In the genomic region with DNA sequence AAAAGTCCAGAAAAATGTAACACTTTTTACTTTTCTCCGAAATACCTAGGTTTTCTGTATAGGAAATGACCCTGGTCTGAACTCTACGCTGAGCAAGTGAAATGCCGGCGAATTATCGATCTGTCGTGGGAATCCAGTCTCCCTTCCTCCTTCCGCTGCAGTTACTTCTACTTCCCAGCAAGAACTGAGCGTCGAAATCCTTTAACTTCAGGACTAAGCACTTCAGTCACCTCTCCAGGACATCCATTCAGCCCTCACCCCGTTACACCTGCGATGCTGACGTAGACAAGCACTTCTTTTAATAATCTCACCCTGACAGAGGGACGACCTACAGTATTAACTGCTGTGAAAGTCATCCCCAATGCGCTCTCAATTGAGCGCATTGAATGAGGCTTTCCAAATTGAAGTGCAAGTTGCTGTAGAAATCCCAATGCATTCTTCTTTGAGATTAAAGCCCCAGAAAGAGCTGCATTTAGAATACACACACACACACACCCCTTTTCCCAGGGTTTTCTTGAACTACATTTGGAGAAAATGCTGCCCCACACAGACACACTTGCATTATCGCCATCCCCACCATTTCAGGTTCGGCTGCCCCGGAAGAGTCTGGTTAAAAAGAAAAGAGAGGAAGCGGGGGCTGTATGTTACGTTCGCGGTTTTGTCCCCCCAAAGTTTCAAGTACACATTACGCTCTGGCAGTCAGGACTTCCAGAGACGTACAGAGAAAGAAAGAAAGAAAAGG, we compare ENCODE assay signal across 8 cellular contexts. TPM values are rescaled to one million over a fixed set of nuclear protein-coding genes. Genes with fewer than 3 reads are reported as not detected.
DNase-seq lines count a peak whose midpoint lies in the region; ATAC-seq and TF ChIP-seq lines count a peak whose summit lies in the region.

No MANE protein-coding gene starts in this region.

- peak; percentile 16 for ATAC-seq in activated CD4-positive, alpha-beta T cell treated with anti-CD3 and anti-CD28 coated beads for 36 hours
- peak; percentile 1 for ATAC-seq in upper lobe of right lung

- H3K4me1 ChIP-seq in Loucy (ENCODE audit: insufficient read depth, low read length, poor library complexity, severe bottlenecking), result peaks cover 57% of the 10 kb centered on the region
- H3K4me1 ChIP-seq in mononuclear cell (ENCODE audit: insufficient read depth, low read length), result peaks cover 34% of the 10 kb centered on the region
- peaks cover 42% of the 10 kb centered on the region for H3K4me1 ChIP-seq in upper lobe of right lung

- peak; percentile 29 for DNase-seq in activated CD4-positive, alpha-beta T cell treated with anti-CD3 and anti-CD28 coated beads for 36 hours
- DNase-seq in activated CD4-positive, alpha-beta T cell treated with anti-CD3 and anti-CD28 coated beads for 1 hour, result no peak
- peak; percentile 33 for DNase-seq in HCEC 1CT
- no peak for DNase-seq in dorsolateral prefrontal cortex
- DNase-seq in upper lobe of right lung, result no peak

- peaks cover 7% of the 10 kb centered on the region; the same call in 1 of the 2 replicates for H3F3A ChIP-seq in Loucy (ENCODE audit: low read depth)

- no peak overlapping the region for H2AFZ ChIP-seq in Loucy (ENCODE audit: low read length)

- H3K27me3 Mint-ChIP-seq in activated CD4-positive, alpha-beta T cell treated with anti-CD3 and anti-CD28 coated beads for 36 hours, result no peaks in the 10 kb centered on the region
- peaks cover 5% of the 10 kb centered on the region for H3K27me3 Mint-ChIP-seq in T-helper 1 cell treated with Interleukin-12 subunit alpha and Interleukin-12 subunit beta and Interleukin-4 antibody, amounts not matched to agents 30 μg/mL and 1 μg/mL, for 36 hours (ENCODE audit: low read depth)

- peaks cover 54% of the 10 kb centered on the region for H3K4me1 Mint-ChIP-seq in activated CD4-positive, alpha-beta T cell treated with anti-CD3 and anti-CD28 coated beads for 36 hours
- peaks cover 41% of the 10 kb centered on the region for H3K4me1 Mint-ChIP-seq in T-helper 1 cell treated with Interleukin-12 subunit alpha and Interleukin-12 subunit beta and Interleukin-4 antibody, amounts not matched to agents 30 μg/mL and 1 μg/mL, for 36 hours (ENCODE audit: low read depth)

- peak overlapping the region; percentile 94 for H3K27ac Mint-ChIP-seq in activated CD4-positive, alpha-beta T cell treated with anti-CD3 and anti-CD28 coated beads for 36 hours
- peak overlapping the region; percentile 98 for H3K27ac Mint-ChIP-seq in T-helper 1 cell treated with Interleukin-12 subunit alpha and Interleukin-12 subunit beta and Interleukin-4 antibody, amounts not matched to agents 30 μg/mL and 1 μg/mL, for 36 hours

- H4K20me1 ChIP-seq in Loucy (ENCODE audit: insufficient read depth, low read length, poor library complexity, severe bottlenecking), result peaks cover 53% of the 10 kb centered on the region

- H3K27me3 ChIP-seq in Loucy (ENCODE audit: insufficient read depth, low read length, poor library complexity, severe bottlenecking) (peaks cover 11% of the 10 kb centered on the region), dorsolateral prefrontal cortex (no peaks in the 10 kb centered on the region), mononuclear cell (ENCODE audit: insufficient read depth, low read length) (no peaks in the 10 kb centered on the region), upper lobe of right lung (no peaks in the 10 kb centered on the region)

- H3K27ac ChIP-seq in dorsolateral prefrontal cortex (peak overlapping the region; percentile 74 to 99 (median 98)), upper lobe of right lung (peak overlapping the region; percentile 93)

- H3K4me3 Mint-ChIP-seq in activated CD4-positive, alpha-beta T cell treated with anti-CD3 and anti-CD28 coated beads for 36 hours, result peak overlapping the region; percentile 83
- peak overlapping the region; percentile 99 for H3K4me3 Mint-ChIP-seq in T-helper 1 cell treated with Interleukin-12 subunit alpha and Interleukin-12 subunit beta and Interleukin-4 antibody, amounts not matched to agents 30 μg/mL and 1 μg/mL, for 36 hours

- TF ChIP-seq CTCF in Loucy (conservative IDR thresholded peaks at IDR 0.05; ENCODE audit: low read length) (no peak), dorsolateral prefrontal cortex (IDR thresholded peaks at IDR 0.05 in 54 of 56, conservative IDR thresholded peaks at IDR 0.05 in 2 of 56; ENCODE audit: low read depth in 1 of 56, partially characterized antibody in 56 of 56) (no peak), upper lobe of right lung (IDR thresholded peaks at IDR 0.05) (no peak)

- POLR2A ChIA-PET in activated CD4-positive, alpha-beta T cell treated with anti-CD3 and anti-CD28 coated beads for 36 hours (lab: Charles Lee), result interaction anchor here (1.0 kb wide), 1 partner anchor 15 kb away, joined by 3 read pairs; no protein-coding TSS in a partner anchor

- H3K9me3 Mint-ChIP-seq in activated CD4-positive, alpha-beta T cell treated with anti-CD3 and anti-CD28 coated beads for 36 hours (ENCODE audit: low read depth), result no peaks in the 10 kb centered on the region
- no peaks in the 10 kb centered on the region for H3K9me3 Mint-ChIP-seq in T-helper 1 cell treated with Interleukin-12 subunit alpha and Interleukin-12 subunit beta and Interleukin-4 antibody, amounts not matched to agents 30 μg/mL and 1 μg/mL, for 36 hours

- no peaks in the 10 kb centered on the region for H3K9me2 ChIP-seq in Loucy (replicated peaks; ENCODE audit: low read depth, low read length)

- H3K36me3 ChIP-seq in Loucy (ENCODE audit: insufficient read depth, low read length) (no peaks in the 10 kb centered on the region), upper lobe of right lung (no peaks in the 10 kb centered on the region)

- H3K9ac ChIP-seq in Loucy (ENCODE audit: low read depth, low read length, poor library complexity, severe bottlenecking), result peak overlapping the region; percentile 86

- H3K79me2 ChIP-seq in Loucy (ENCODE audit: insufficient read depth, low read length), result peaks cover 81% of the 10 kb centered on the region

- H3K36me3 Mint-ChIP-seq in activated CD4-positive, alpha-beta T cell treated with anti-CD3 and anti-CD28 coated beads for 36 hours (ENCODE audit: low read depth), result peaks cover 15% of the 10 kb centered on the region
- peaks cover 15% of the 10 kb centered on the region for H3K36me3 Mint-ChIP-seq in T-helper 1 cell treated with Interleukin-12 subunit alpha and Interleukin-12 subunit beta and Interleukin-4 antibody, amounts not matched to agents 30 μg/mL and 1 μg/mL, for 36 hours (ENCODE audit: low read depth)

- H3K4me3 ChIP-seq in Loucy (ENCODE audit: low read length, poor library complexity, severe bottlenecking) (peak overlapping the region; percentile 88), dorsolateral prefrontal cortex (peak overlapping the region; percentile 61 to 92 (median 80)), mononuclear cell (ENCODE audit: low read length) (peak overlapping the region; percentile 83), upper lobe of right lung (peak overlapping the region; percentile 75)

- intact Hi-C loops in activated CD4-positive, alpha-beta T cell treated with anti-CD3 and anti-CD28 coated beads for 36 hours (cut with DNase I, micrococcal nuclease), result loop anchor here (1.0 to 10.0 kb wide), 6 partner anchors 15 to 1851 kb away; a partner anchor contains a TSS
- intact Hi-C loops in dorsolateral prefrontal cortex (cut with DNase I) (loop anchor here (2.0 to 5.0 kb wide), 3 partner anchors 15 to 119 kb away; a partner anchor contains a TSS), upper lobe of right lung (cut with DNase I) (no loop called here)

- H3K9me3 ChIP-seq in Loucy (ENCODE audit: insufficient read depth, low read depth, low read length) (no peaks in the 10 kb centered on the region), mononuclear cell (ENCODE audit: low read depth, low read length) (no peaks in the 10 kb centered on the region), upper lobe of right lung (no peaks in the 10 kb centered on the region)

- CTCF ChIA-PET in activated CD4-positive, alpha-beta T cell treated with anti-CD3 and anti-CD28 coated beads for 36 hours (lab: Charles Lee), result no interaction called here

- H3K4me2 ChIP-seq in Loucy (ENCODE audit: low read depth, low read length, poor library complexity, severe bottlenecking), result peak overlapping the region; percentile 78

RNA-seq across cellular contexts. Expression of a gene that starts 1.2 kb away (rescaled TPM):
- 100 to 1,000 TPM; 132 to 156 TPM for total RNA-seq in activated CD4-positive, alpha-beta T cell treated with anti-CD3 and anti-CD28 coated beads for 36 hours
- total RNA-seq in dorsolateral prefrontal cortex (100 to 1,000 TPM in 113 of 120 experiments, 10 to 100 TPM in 7; 80.7 to 162 (median 127) TPM), mononuclear cell (126 TPM), upper lobe of right lung (83.4 TPM)

Comparison
In these comparisons a context has a peak if more than half of its experiments do, and no peak if none do; other contexts are left out.
1. DNase-seq: peak in activated CD4-positive, alpha-beta T cell treated with anti-CD3 and anti-CD28 coated beads for 36 hours (single experiment) and HCEC 1CT (single experiment); none in activated CD4-positive, alpha-beta T cell treated with anti-CD3 and anti-CD28 coated beads for 1 hour (single experiment), dorsolateral prefrontal cortex (0 of 10) and upper lobe of right lung (single experiment).
2. Peak in every context shown above with its lines, with median percentiles within 50 percentile points of each other: H3K4me3 ChIP-seq.